In the genomic region with DNA sequence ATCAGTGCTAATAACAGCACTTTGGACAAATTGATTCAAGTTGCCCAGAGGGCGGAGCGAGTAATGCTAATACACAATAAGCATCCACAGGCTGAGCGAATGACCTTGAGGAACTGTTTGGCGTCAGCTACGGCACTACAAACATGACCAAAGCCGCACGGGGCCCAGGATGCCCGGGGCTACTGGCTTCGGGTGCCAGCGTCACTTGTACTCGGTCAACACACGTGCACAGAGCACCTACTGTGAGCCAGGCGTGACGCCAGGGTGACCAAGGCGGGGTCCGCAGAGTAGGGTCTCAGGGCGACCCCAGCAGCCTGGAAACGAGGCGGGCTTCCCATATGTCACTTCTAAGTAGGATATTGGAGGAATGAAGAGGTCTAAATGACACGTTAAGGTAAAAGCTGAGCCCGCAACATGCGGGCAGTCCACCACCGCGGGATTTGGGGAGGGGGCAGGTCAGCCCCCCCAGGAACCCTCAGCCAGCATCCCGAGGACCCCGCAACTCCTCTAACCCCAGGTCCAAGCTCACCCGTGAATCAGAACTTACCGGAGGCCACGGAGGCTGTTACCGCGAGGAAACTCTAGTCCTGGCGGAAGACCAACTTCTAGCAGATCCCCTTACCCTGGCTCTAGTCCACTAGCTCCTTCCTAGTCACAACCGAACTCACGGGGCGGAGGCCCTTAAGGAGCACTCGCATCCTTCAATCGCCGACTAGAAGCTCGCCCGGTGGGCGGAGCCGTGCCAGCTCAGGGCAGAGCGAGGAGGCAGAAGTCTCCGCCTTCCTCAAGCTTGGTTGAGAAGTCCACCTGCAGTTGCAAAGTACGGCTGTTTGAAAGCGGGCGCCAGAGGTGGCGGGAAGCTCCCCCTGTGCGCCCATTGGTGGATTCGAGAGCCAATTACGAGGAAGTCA, we compare ENCODE assay signal across 7 cellular contexts.
DNase-seq lines count a peak whose midpoint lies in the region; ATAC-seq and TF ChIP-seq lines count a peak whose summit lies in the region.

A gene with protein sequence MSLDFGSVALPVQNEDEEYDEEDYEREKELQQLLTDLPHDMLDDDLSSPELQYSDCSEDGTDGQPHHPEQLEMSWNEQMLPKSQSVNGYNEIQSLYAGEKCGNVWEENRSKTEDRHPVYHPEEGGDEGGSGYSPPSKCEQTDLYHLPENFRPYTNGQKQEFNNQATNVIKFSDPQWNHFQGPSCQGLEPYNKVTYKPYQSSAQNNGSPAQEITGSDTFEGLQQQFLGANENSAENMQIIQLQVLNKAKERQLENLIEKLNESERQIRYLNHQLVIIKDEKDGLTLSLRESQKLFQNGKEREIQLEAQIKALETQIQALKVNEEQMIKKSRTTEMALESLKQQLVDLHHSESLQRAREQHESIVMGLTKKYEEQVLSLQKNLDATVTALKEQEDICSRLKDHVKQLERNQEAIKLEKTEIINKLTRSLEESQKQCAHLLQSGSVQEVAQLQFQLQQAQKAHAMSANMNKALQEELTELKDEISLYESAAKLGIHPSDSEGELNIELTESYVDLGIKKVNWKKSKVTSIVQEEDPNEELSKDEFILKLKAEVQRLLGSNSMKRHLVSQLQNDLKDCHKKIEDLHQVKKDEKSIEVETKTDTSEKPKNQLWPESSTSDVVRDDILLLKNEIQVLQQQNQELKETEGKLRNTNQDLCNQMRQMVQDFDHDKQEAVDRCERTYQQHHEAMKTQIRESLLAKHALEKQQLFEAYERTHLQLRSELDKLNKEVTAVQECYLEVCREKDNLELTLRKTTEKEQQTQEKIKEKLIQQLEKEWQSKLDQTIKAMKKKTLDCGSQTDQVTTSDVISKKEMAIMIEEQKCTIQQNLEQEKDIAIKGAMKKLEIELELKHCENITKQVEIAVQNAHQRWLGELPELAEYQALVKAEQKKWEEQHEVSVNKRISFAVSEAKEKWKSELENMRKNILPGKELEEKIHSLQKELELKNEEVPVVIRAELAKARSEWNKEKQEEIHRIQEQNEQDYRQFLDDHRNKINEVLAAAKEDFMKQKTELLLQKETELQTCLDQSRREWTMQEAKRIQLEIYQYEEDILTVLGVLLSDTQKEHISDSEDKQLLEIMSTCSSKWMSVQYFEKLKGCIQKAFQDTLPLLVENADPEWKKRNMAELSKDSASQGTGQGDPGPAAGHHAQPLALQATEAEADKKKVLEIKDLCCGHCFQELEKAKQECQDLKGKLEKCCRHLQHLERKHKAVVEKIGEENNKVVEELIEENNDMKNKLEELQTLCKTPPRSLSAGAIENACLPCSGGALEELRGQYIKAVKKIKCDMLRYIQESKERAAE (N-terminal part only) (minus strand): TSS at position 656 of the 911 bp plus-strand sequence. CDS start 5,420 bp downstream, outside the sequence.

- TF ChIP-seq CTCF in astrocyte of the cerebellum (IDR thresholded peaks at IDR 0.05; ENCODE audit: low read depth, low read length, missing control alignments): no peak

- in situ Hi-C loops in astrocyte of the cerebellum (cut with HindIII; ENCODE audit: low sequenced_read_pairs): no loop called here

- peak within 1 kb of the TSS; percentile 28 for H3K9ac ChIP-seq in rectal smooth muscle tissue (ENCODE audit: low read length)

- H3K36me3 ChIP-seq in rectal smooth muscle tissue (ENCODE audit: control insufficient read depth, insufficient read depth, low read length): no peaks in the 10 kb centered on the region

- no peaks in the 10 kb centered on the region for H3K27me3 ChIP-seq in rectal smooth muscle tissue (ENCODE audit: control insufficient read depth, insufficient read depth, low read length)

- H3K4me3 ChIP-seq in astrocyte of the cerebellum (ENCODE audit: low read depth, low read length) (peak within 1 kb of the TSS; percentile 96), rectal smooth muscle tissue (ENCODE audit: low read length) (peak within 1 kb of the TSS; percentile 74)

- no peak within 1 kb of the TSS for H3K27ac ChIP-seq in rectal smooth muscle tissue (ENCODE audit: low read depth, low read length)

- DNase-seq in NCI-H2029 treated with DMSO at 0.1 percent for 48 hours (lab: John Stamatoyannopoulos, UW) (peak; percentile 68), T-helper 22 cell (ENCODE audit: low read depth) (peak; percentile 98), astrocyte of the cerebellum (ENCODE audit: low read depth) (peak; percentile 99), hepatic stellate cell (ENCODE audit: low spot score) (peak; percentile 89)

- no peaks in the 10 kb centered on the region for H3K4me1 ChIP-seq in rectal smooth muscle tissue (ENCODE audit: control insufficient read depth, insufficient read depth, low read length)

- ATAC-seq in GM18511 (IDR thresholded peaks at IDR 0.05; ENCODE audit: unreplicated experiment): peak; percentile 97
- ATAC-seq in HG03025 (IDR thresholded peaks at IDR 0.05; ENCODE audit: low FRiP score, unreplicated experiment): peak; percentile 99
